ENCODE assay signal across 10 cellular contexts in the genomic region with DNA sequence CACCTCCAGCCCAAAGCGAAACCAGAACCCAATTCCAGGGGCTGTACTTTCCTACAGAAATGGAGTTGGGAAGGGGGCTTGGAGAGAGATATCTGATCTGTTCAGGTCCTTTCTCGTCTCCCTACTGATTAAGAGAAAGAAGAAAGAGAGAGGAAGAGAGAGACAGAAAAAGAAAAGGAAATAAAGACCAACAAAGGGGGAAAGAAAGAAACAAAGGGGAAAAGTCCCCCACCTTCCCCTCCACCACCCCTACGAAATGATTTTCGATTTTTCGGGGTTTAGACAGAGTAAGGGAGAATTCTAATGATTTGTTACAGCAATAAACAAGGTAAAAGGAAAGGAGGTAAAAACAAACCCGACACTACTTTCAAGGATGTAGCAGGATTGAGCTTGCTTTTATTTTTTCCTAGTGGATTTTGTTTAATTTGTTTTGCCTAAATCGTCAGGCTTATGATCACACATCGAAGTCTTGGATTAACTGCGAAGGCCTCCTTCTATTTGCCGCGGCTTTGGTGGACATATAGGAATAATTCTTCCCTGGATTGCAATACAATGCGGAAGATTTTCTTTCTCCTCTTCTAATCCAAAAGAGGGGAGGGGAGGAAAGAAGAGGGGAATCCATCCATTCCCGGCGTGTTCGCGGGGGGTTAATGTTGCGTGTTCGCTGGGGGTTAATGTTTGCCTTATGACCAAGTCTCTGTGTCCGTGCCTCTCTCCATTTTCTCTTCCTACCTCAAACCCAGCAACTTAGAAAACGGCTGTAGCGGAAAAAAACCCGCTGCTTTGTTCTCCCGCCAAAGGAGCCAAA. TPM values are rescaled to one million over a fixed set of nuclear protein-coding genes. Genes with fewer than 3 reads are reported as not detected.
A peak's percentile ranks its signal among the peaks of the same experiment; 100 is the strongest.
DNase-seq lines count a peak whose midpoint lies in the region; ATAC-seq and TF ChIP-seq lines count a peak whose summit lies in the region.
"Had no signal": no experiment of that assay in that cellular context is flagged by ENCODE, and none has a peak within 500 bp of the region (broad histone marks: within the 10 kb centered on the region; RNA-seq: fewer than 3 reads in every experiment).

No MANE protein-coding gene starts in this region.

- no peak for ATAC-seq in CD4-positive, alpha-beta T cell (ENCODE audit: poor library complexity)
- no peak for ATAC-seq in gastroesophageal sphincter
- no peak for ATAC-seq in GM21528 (IDR thresholded peaks at IDR 0.05; ENCODE audit: low FRiP score, unreplicated experiment)

- 13 to 15% methylated on average over 18 to 21 of the region's 23 CpGs for WGBS in gastroesophageal sphincter (ENCODE audit: low coverage in 1 of 2), 2 donors

- peaks cover 12% of the 10 kb centered on the region for H4K20me1 ChIP-seq in osteoblast (ENCODE audit: insufficient read depth, low read length)

- DNase-seq in CD4-positive, alpha-beta T cell = no peak
- DNase-seq in NCI-H82 (lab: John Stamatoyannopoulos, UW) = peak; percentile 44
- DNase-seq in osteoblast (ENCODE audit: insufficient read length, low spot score, missing footprints) = peak; percentile 65
- no peak for DNase-seq in NCI-H2081 (lab: John Stamatoyannopoulos, UW)
- no peak for DNase-seq in NCI-H1930 (lab: John Stamatoyannopoulos, UW)
- no peak for DNase-seq in NCI-H524 treated with DMSO at 0.1 percent for 48 hours (lab: John Stamatoyannopoulos, UW)
- DNase-seq: NCI-H1092 had no signal

- peaks cover 88% of the 10 kb centered on the region for H3K27me3 Mint-ChIP-seq in CD4-positive, alpha-beta T cell

- H3K9me3 ChIP-seq in CD4-positive, alpha-beta T cell (ENCODE audit: control insufficient read depth, low read length) = no peaks in the 10 kb centered on the region
- H3K9me3 ChIP-seq in gastroesophageal sphincter (no peaks in the 10 kb centered on the region), osteoblast (ENCODE audit: low read depth, low read length) (no peaks in the 10 kb centered on the region)

- POLR2A ChIA-PET in CD4-positive, alpha-beta T cell (lab: Charles Lee) = no interaction called here

- no peak overlapping the region for H3K27ac ChIP-seq in CD4-positive, alpha-beta T cell (ENCODE audit: low read depth, low read length)
- peak overlapping the region in 3 of 4 donors; percentile 64 to 77 (median 73) for H3K27ac ChIP-seq in gastroesophageal sphincter
- H3K27ac ChIP-seq in osteoblast (ENCODE audit: low read depth, low read length) = no peak overlapping the region
- H3K27ac ChIP-seq: C4-2B had no signal

- H2AFZ ChIP-seq in osteoblast (ENCODE audit: low read length) = no peak overlapping the region

- peaks cover 46% of the 10 kb centered on the region for H3K4me1 Mint-ChIP-seq in CD4-positive, alpha-beta T cell (ENCODE audit: low read depth)

- H3K9me3 Mint-ChIP-seq in CD4-positive, alpha-beta T cell = no peaks in the 10 kb centered on the region

- no peak for TF ChIP-seq EP300 in gastroesophageal sphincter (IDR thresholded peaks at IDR 0.05)

- H3K4me3 ChIP-seq in gastroesophageal sphincter = peak overlapping the region; percentile 8 to 49
- no peak overlapping the region for H3K4me3 ChIP-seq in osteoblast (ENCODE audit: insufficient read depth, low read length)

- TF ChIP-seq POLR2A in gastroesophageal sphincter (IDR thresholded peaks at IDR 0.05) = no peak

- H3K36me3 Mint-ChIP-seq in CD4-positive, alpha-beta T cell (ENCODE audit: low read depth) = no peaks in the 10 kb centered on the region

- intact Hi-C loops in CD4-positive, alpha-beta T cell (cut with DNase I, micrococcal nuclease) = no loop called here

- CTCF ChIA-PET in CD4-positive, alpha-beta T cell (lab: Charles Lee) = no interaction called here

- H3K79me2 ChIP-seq in osteoblast (ENCODE audit: insufficient read depth, low read length) = no peaks in the 10 kb centered on the region

- H3K4me3 Mint-ChIP-seq in CD4-positive, alpha-beta T cell = peak overlapping the region; percentile 1

- H3K36me3 ChIP-seq in gastroesophageal sphincter = no peaks in the 10 kb centered on the region
- H3K36me3 ChIP-seq in osteoblast (ENCODE audit: insufficient read depth, low read length) = no peaks in the 10 kb centered on the region

- no peak for TF ChIP-seq CTCF in CD4-positive, alpha-beta T cell (IDR thresholded peaks at IDR 0.05)
- TF ChIP-seq CTCF in gastroesophageal sphincter (IDR thresholded peaks at IDR 0.05) (no peak), osteoblast (IDR thresholded peaks at IDR 0.05; ENCODE audit: extremely low read depth, low read depth, low read length) (no peak)

- H3K4me2 ChIP-seq in osteoblast (ENCODE audit: insufficient read depth, low read length) = no peak overlapping the region

- H3K27ac Mint-ChIP-seq in CD4-positive, alpha-beta T cell = no peak overlapping the region

- H3K27me3 ChIP-seq in CD4-positive, alpha-beta T cell (ENCODE audit: control insufficient read depth, insufficient read depth, low read length) = peaks cover 85% of the 10 kb centered on the region
- H3K27me3 ChIP-seq in gastroesophageal sphincter = peaks cover 100% of the 10 kb centered on the region
- H3K27me3 ChIP-seq in osteoblast (ENCODE audit: insufficient read depth, low read length) = peaks cover 94% of the 10 kb centered on the region

- peaks cover 0 to 59% (median 26%) of the 10 kb centered on the region in 3 donors for H3K4me1 ChIP-seq in gastroesophageal sphincter
- no peaks in the 10 kb centered on the region for H3K4me1 ChIP-seq in osteoblast (ENCODE audit: insufficient read depth, low read length)

RNA-seq across cellular contexts. Expression of a gene that starts 1.9 kb away (rescaled TPM):
- total RNA-seq in CD4-positive, alpha-beta T cell = not detected
- 1 to 10 TPM; 3.0 to 4.2 (median 3.6) TPM for total RNA-seq in gastroesophageal sphincter
- not detected in 2 replicates for total RNA-seq in osteoblast

RNA-seq across cellular contexts. Expression of a gene that starts 40.3 kb away (rescaled TPM):
- total RNA-seq in CD4-positive, alpha-beta T cell = not detected
- total RNA-seq in gastroesophageal sphincter (10 to 100 TPM in 1 of 4 donors, under 1 TPM in 1, not detected in 2; 0.78 to 13.0 TPM), osteoblast (not detected in 2 replicates)

Comparison
In these comparisons a context has a peak if more than half of its experiments do, and no peak if none do; other contexts are left out.
1. DNase-seq: peak in NCI-H82 (single experiment) and osteoblast (single experiment); none in CD4-positive, alpha-beta T cell (0 of 10), NCI-H2081 (0 of 2), NCI-H1930 (0 of 2) and NCI-H524 treated with DMSO at 0.1 percent for 48 hours (single experiment).
2. H3K27ac ChIP-seq: peak in gastroesophageal sphincter (3 of 4); none in CD4-positive, alpha-beta T cell (single experiment) and osteoblast (single experiment).